In the genomic region with DNA sequence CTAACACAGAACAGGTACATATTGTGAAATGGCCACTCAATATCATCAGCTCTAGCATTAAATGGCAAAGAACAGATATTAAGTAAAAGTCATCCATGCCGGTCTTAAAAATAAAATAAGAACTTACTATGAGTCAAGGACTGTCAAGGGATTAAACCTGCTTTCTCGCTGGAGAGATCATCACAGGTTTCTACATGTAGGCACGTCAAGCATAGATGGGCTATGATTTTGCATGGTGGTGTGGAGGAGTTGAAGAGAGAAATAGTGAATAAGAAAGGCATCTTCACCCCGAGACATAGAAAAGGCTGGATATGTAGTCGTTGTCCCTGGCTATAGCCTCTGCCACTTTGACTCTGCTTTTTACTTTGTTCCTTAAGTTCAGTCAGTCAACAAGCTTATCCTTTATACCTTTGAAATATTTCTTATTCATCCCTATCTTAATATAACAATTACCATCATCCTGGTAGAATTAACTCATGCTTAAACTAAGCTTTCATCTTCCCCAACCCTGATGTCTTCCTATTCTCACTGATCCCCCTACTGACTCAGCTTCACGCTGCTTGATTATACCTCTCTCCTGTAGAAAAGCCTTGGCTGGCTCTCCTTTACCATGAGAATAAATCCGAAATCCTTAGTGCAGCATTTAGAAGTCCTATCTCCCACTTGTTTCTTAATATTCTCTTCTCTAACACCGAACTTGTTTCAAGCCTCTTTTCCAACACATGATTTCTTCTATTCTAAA, we compare ENCODE assay signal across 20 cellular contexts. TPM values are rescaled to one million over a fixed set of nuclear protein-coding genes. Genes with fewer than 3 reads are reported as not detected.
DNase-seq lines count a peak whose midpoint lies in the region; ATAC-seq and TF ChIP-seq lines count a peak whose summit lies in the region.
"Had no signal": no experiment of that assay in that cellular context is flagged by ENCODE, and none has a peak within 500 bp of the region (broad histone marks: within the 10 kb centered on the region; RNA-seq: fewer than 3 reads in every experiment).

No MANE protein-coding gene starts in this region.

- H3K9me3 ChIP-seq in Karpas-422 (ENCODE audit: low read length) (no peaks in the 10 kb centered on the region), endodermal cell (ENCODE audit: control insufficient read depth, low read length) (no peaks in the 10 kb centered on the region), left ventricle myocardium inferior (replicated peaks) (no peaks in the 10 kb centered on the region)
- H3K9me3 ChIP-seq: BE2C had no signal

- TF ChIP-seq CTCF in endodermal cell (conservative IDR thresholded peaks at IDR 0.05) (peak; percentile 28), nephron (IDR thresholded peaks at IDR 0.05; ENCODE audit: unreplicated experiment in 3 of 3) (no peak), left ventricle myocardium inferior (IDR thresholded peaks at IDR 0.05; ENCODE audit: borderline replicate concordance) (no peak)

- peak overlapping the region; percentile 89 for H2AFZ ChIP-seq in Karpas-422 (ENCODE audit: low read length)

- peaks cover 10% of the 10 kb centered on the region for H3K4me1 Mint-ChIP-seq in endodermal cell
- no peaks in the 10 kb centered on the region for H3K4me1 Mint-ChIP-seq in nephron
- H3K4me1 Mint-ChIP-seq: CD4-positive, CD25-positive, alpha-beta regulatory T cell; CD8-positive, alpha-beta memory T cell; IgD-negative memory B cell had no signal

- H3K4me3 Mint-ChIP-seq in endodermal cell (no peak overlapping the region), nephron (no peak overlapping the region)
- H3K4me3 Mint-ChIP-seq: CD4-positive, CD25-positive, alpha-beta regulatory T cell; CD8-positive, alpha-beta memory T cell; H9; IgD-negative memory B cell had no signal

- H3K9me2 ChIP-seq in Karpas-422 (replicated peaks; ENCODE audit: insufficient read depth, low read length), result no peaks in the 10 kb centered on the region

- ATAC-seq in left colon, result no peak
- ATAC-seq: HepG2 had no signal

- WGBS in endodermal cell (ENCODE audit: insufficient coverage in 1 of 2, insufficient read length in 1 of 2), 2 experiments, result 61 to 67% methylated on average over 8 of the region's 8 CpGs

- H3K9ac ChIP-seq in Karpas-422 (ENCODE audit: low read length) (peak overlapping the region; percentile 27), endodermal cell (ENCODE audit: extremely low read depth, low read length, poor library complexity, severe bottlenecking) (no peak overlapping the region)

- no peaks in the 10 kb centered on the region for H3K79me2 ChIP-seq in Karpas-422 (ENCODE audit: low read length)

- no peaks in the 10 kb centered on the region for H3K27me3 Mint-ChIP-seq in endodermal cell (ENCODE audit: insufficient read depth)
- no peaks in the 10 kb centered on the region for H3K27me3 Mint-ChIP-seq in nephron (ENCODE audit: low read depth)
- H3K27me3 Mint-ChIP-seq: CD4-positive, CD25-positive, alpha-beta regulatory T cell; IgD-negative memory B cell had no signal

- H3K9me3 Mint-ChIP-seq in endodermal cell (no peaks in the 10 kb centered on the region), nephron (no peaks in the 10 kb centered on the region)
- H3K9me3 Mint-ChIP-seq: H9 had no signal

- DNase-seq in ELR (ENCODE audit: low read depth) (peak; percentile 22), Karpas-422 (peak; percentile 68), endodermal cell (no peak), left ventricle myocardium inferior (no peak), left colon (no peak)
- no peak for DNase-seq in stimulated activated CD4-positive, alpha-beta T cell treated with anti-CD3 and anti-CD28 coated beads, Interleukin-2, amount 100 ng/mL, for 48 hours
- DNase-seq: BE2C; C1 segment of cervical spinal cord; CD4-positive, CD25-positive, alpha-beta regulatory T cell; CD8-positive, alpha-beta memory T cell; COR-L47; DMS 273 treated with DMSO at 0.1 percent for 48 hours; DND-41; EL; GOT3; H9 had no signal

- H3K4me3 ChIP-seq in Karpas-422 (ENCODE audit: low read length) (0 out of 2 replicates have a peak overlapping the region, but pooled peaks have one; percentile 1), endodermal cell (ENCODE audit: low read length) (no peak overlapping the region), left ventricle myocardium inferior (no peak overlapping the region)

- H3K36me3 Mint-ChIP-seq in endodermal cell (ENCODE audit: low read depth) (no peaks in the 10 kb centered on the region), nephron (ENCODE audit: low read depth) (no peaks in the 10 kb centered on the region)
- H3K36me3 Mint-ChIP-seq: CD4-positive, CD25-positive, alpha-beta regulatory T cell; CD8-positive, alpha-beta memory T cell; IgD-negative memory B cell had no signal

- intact Hi-C loops in left ventricle myocardium inferior (cut with micrococcal nuclease), result no loop called here
- intact Hi-C loops in left colon (cut with DNase I, micrococcal nuclease), result no loop called here

- H3K36me3 ChIP-seq in Karpas-422 (ENCODE audit: insufficient read depth, low read length) (no peaks in the 10 kb centered on the region), endodermal cell (ENCODE audit: control insufficient read depth, insufficient read depth, low read length) (no peaks in the 10 kb centered on the region), left ventricle myocardium inferior (no peaks in the 10 kb centered on the region)
- H3K36me3 ChIP-seq: BE2C had no signal

- no peak overlapping the region for H3K27ac Mint-ChIP-seq in endodermal cell
- H3K27ac Mint-ChIP-seq in nephron, result peak overlapping the region in 2 of 3 experiments; percentile 1 to 28
- H3K27ac Mint-ChIP-seq: CD4-positive, CD25-positive, alpha-beta regulatory T cell; CD8-positive, alpha-beta memory T cell; IgD-negative memory B cell had no signal

- H3K27me3 ChIP-seq in Karpas-422 (ENCODE audit: low read length), result no peaks in the 10 kb centered on the region
- H3K27me3 ChIP-seq in endodermal cell (ENCODE audit: control insufficient read depth, insufficient read depth, low read length, poor library complexity, severe bottlenecking), result no peaks in the 10 kb centered on the region
- peaks cover 17% of the 10 kb centered on the region for H3K27me3 ChIP-seq in left ventricle myocardium inferior (ENCODE audit: low read depth)
- H3K27me3 ChIP-seq: BE2C had no signal

- H3K4me1 ChIP-seq in Karpas-422 (ENCODE audit: low read length), result peaks cover 23% of the 10 kb centered on the region
- H3K4me1 ChIP-seq in endodermal cell (ENCODE audit: control insufficient read depth, insufficient read depth, low read length), result no peaks in the 10 kb centered on the region
- no peaks in the 10 kb centered on the region for H3K4me1 ChIP-seq in left ventricle myocardium inferior
- H3K4me1 ChIP-seq: BE2C had no signal

- H3K27ac ChIP-seq in Karpas-422 (ENCODE audit: low read length), result peak overlapping the region; percentile 19; the same call in 1 of the 2 replicates
- H3K27ac ChIP-seq in endodermal cell (ENCODE audit: low read depth, low read length), result no peak overlapping the region
- H3K27ac ChIP-seq in left ventricle myocardium inferior (replicated peaks), result no peak overlapping the region

- no peaks in the 10 kb centered on the region for H4K20me1 ChIP-seq in Karpas-422 (ENCODE audit: insufficient read depth, low read depth, low read length)

- H3K4me2 ChIP-seq in Karpas-422 (ENCODE audit: low read depth, low read length, poor library complexity, severe bottlenecking), result peak overlapping the region; percentile 57

RNA-seq across cellular contexts. Expression of a gene that starts 42.5 kb away (rescaled TPM):
- 0.04 and 0.22 TPM in 2 replicates for total RNA-seq in Karpas-422 (2014; rRNA removed; shearing (Covaris generic); ENCODE audit: low replicate concordance)
- total RNA-seq in endodermal cell (under 1 TPM; 0.26 to 0.53 TPM), left ventricle myocardium inferior (not detected), left colon (under 1 TPM; 0.22 to 0.34 TPM)
- 1.6 TPM for polyA plus RNA-seq in endodermal cell (2013, experiment 1 of 2)
- polyA plus RNA-seq in endodermal cell (2013, experiment 2 of 2), result 1.0 TPM
- total RNA-seq: A172; CD4-positive, CD25-positive, alpha-beta regulatory T cell; CD8-positive, alpha-beta memory T cell had no signal
- polyA plus RNA-seq: CD4-positive, CD25-positive, alpha-beta regulatory T cell; CD8-positive, alpha-beta memory T cell; IgD-negative memory B cell had no signal

Comparison
In these comparisons a context has a peak if more than half of its experiments do, and no peak if none do; other contexts are left out.
1. DNase-seq: peak in ELR (single experiment) and Karpas-422 (single experiment); none in endodermal cell (single experiment), stimulated activated CD4-positive, alpha-beta T cell treated with anti-CD3 and anti-CD28 coated beads, Interleukin-2, amount 100 ng/mL, for 48 hours (0 of 2), left ventricle myocardium inferior (single experiment) and left colon (0 of 2).